In genomic region chrX:79287724-79288123, GRCh38 we compare ENCODE assay signal across 1 cellular context.
TF ChIP-seq lines count a peak whose summit lies in the region.

No MANE protein-coding gene starts in this region.

TF ChIP-seq in HepG2, 621 proteins besides CTCF, POLR2A, EP300 and RAD21 (continued from another document):
- TF ChIP-seq BCL6 (CRISPR knock-in tag; IDR thresholded peaks at IDR 0.05): no peak
- TF ChIP-seq ZFP90 (CRISPR knock-in tag; IDR thresholded peaks at IDR 0.05; ENCODE audit: borderline replicate concordance): no peak
- TF ChIP-seq SCMH1 (CRISPR knock-in tag; IDR thresholded peaks at IDR 0.05; ENCODE audit: borderline replicate concordance): no peak
- TF ChIP-seq ZFYVE20 (CRISPR knock-in tag; IDR thresholded peaks at IDR 0.05; ENCODE audit: borderline replicate concordance, low read depth): no peak
- TF ChIP-seq ZNF441 (CRISPR knock-in tag; IDR thresholded peaks at IDR 0.05; ENCODE audit: borderline replicate concordance): no peak
- TF ChIP-seq CREM (IDR thresholded peaks at IDR 0.05): no peak
- no peak for TF ChIP-seq CREM (CRISPR knock-in tag; IDR thresholded peaks at IDR 0.05)
- no peak for TF ChIP-seq HDAC6 (IDR thresholded peaks at IDR 0.05; ENCODE audit: low read depth, low read length)
- TF ChIP-seq MLXIP (CRISPR knock-in tag; IDR thresholded peaks at IDR 0.05; ENCODE audit: borderline replicate concordance): no peak
